Comparison of ENCODE assay signal across 25 cellular contexts in genomic region chr16:57791156-57791902, GRCh38. TPM values are rescaled to one million over a fixed set of nuclear protein-coding genes. Genes with fewer than 3 reads are reported as not detected.
DNase-seq lines count a peak whose midpoint lies in the region; ATAC-seq, FAIRE-seq and TF ChIP-seq lines count a peak whose summit lies in the region.
"Had no signal": no experiment of that assay in that cellular context is flagged by ENCODE, and none has a peak within 500 bp of the region (broad histone marks: within the 10 kb centered on the region; RNA-seq: fewer than 3 reads in every experiment).

No MANE protein-coding gene starts in this region.

- H3K36me3 Mint-ChIP-seq in osteocyte (ENCODE audit: unreplicated experiment) = peaks cover 32% of the 10 kb centered on the region
- H3K36me3 Mint-ChIP-seq in Caco-2 (ENCODE audit: insufficient read depth, unreplicated experiment) = peaks cover 47% of the 10 kb centered on the region
- H3K36me3 Mint-ChIP-seq: CD4-positive, CD25-positive, alpha-beta regulatory T cell; IgD-negative memory B cell; stimulated activated effector memory CD8-positive, alpha-beta T cell treated with anti-CD3 and anti-CD28 coated beads, Interleukin-12 subunit alpha, Interleukin-12 subunit beta, amount 100 ng/mL, for 72 hours had no signal

- H3K27ac ChIP-seq in BLaER1 treated with 17β-estradiol and CSF1 and Interleukin-3, amounts not matched to agents 10 nM and 100 nM = peak overlapping the region in 6 of 11 experiments; percentile 4 to 29 (median 20); a peak in 7 of 22 replicates
- H3K27ac ChIP-seq: GM23248, Peyer's patch had no signal

- H3K9ac ChIP-seq in BLaER1 treated with 17β-estradiol and CSF1 and Interleukin-3, amounts not matched to agents 10 nM and 100 nM = peak overlapping the region in 2 of 11 experiments; percentile 36 to 61; a peak in 4 of 22 replicates
- H3K9ac ChIP-seq: GM23248 had no signal

- peaks cover 36% of the 10 kb centered on the region for H3K4me1 Mint-ChIP-seq in osteocyte (ENCODE audit: unreplicated experiment)
- peaks cover 6% of the 10 kb centered on the region for H3K4me1 Mint-ChIP-seq in Caco-2 (ENCODE audit: low read depth, unreplicated experiment)
- H3K4me1 Mint-ChIP-seq: CD4-positive, CD25-positive, alpha-beta regulatory T cell had no signal

- POLR2A ChIA-PET in Caco-2 (lab: Charles Lee) = no interaction called here

- H3K9me3 Mint-ChIP-seq in osteocyte (ENCODE audit: unreplicated experiment) (no peaks in the 10 kb centered on the region), Caco-2 (ENCODE audit: unreplicated experiment) (no peaks in the 10 kb centered on the region)
- H3K9me3 Mint-ChIP-seq: CD4-positive, CD25-positive, alpha-beta regulatory T cell; central memory CD8-positive, alpha-beta T cell; effector memory CD8-positive, alpha-beta T cell; IgD-negative memory B cell; nephron; stimulated activated effector memory CD8-positive, alpha-beta T cell treated with anti-CD3 and anti-CD28 coated beads, Interleukin-12 subunit alpha, Interleukin-12 subunit beta, amount 100 ng/mL, for 72 hours had no signal

- H3K4me3 Mint-ChIP-seq in osteocyte (ENCODE audit: unreplicated experiment) (no peak overlapping the region), Caco-2 (ENCODE audit: unreplicated experiment) (no peak overlapping the region)
- H3K4me3 Mint-ChIP-seq: CD4-positive, CD25-positive, alpha-beta regulatory T cell; central memory CD8-positive, alpha-beta T cell; effector memory CD8-positive, alpha-beta T cell; IgD-negative memory B cell; stimulated activated effector memory CD8-positive, alpha-beta T cell treated with anti-CD3 and anti-CD28 coated beads, Interleukin-12 subunit alpha, Interleukin-12 subunit beta, amount 100 ng/mL, for 72 hours had no signal

- H3K9me3 ChIP-seq in BLaER1 treated with 17β-estradiol and CSF1 and Interleukin-3, amounts not matched to agents 10 nM and 100 nM (replicated peaks in 1 of 11) = no peaks in the 10 kb centered on the region
- no peaks in the 10 kb centered on the region for H3K9me3 ChIP-seq in Caco-2
- H3K9me3 ChIP-seq: Peyer's patch had no signal

- H3K4me1 ChIP-seq in BLaER1 treated with 17β-estradiol and CSF1 and Interleukin-3, amounts not matched to agents 10 nM and 100 nM = peaks cover 26 to 38% (median 32%) of the 10 kb centered on the region in 10 experiments
- peaks cover 19% of the 10 kb centered on the region for H3K4me1 ChIP-seq in Caco-2
- H3K4me1 ChIP-seq: Peyer's patch had no signal

- TF ChIP-seq CTCF in osteocyte (IDR thresholded peaks at IDR 0.05) (no peak), Caco-2 (IDR thresholded peaks at IDR 0.05; ENCODE audit: insufficient read depth in 1 of 2, low read depth in 1 of 2, low read length in 1 of 2, severe bottlenecking in 1 of 2, unreplicated experiment in 1 of 2) (no peak)

- H3K27ac Mint-ChIP-seq in osteocyte (ENCODE audit: unreplicated experiment) (peak overlapping the region; percentile 41), Caco-2 (ENCODE audit: unreplicated experiment) (no peak overlapping the region)
- H3K27ac Mint-ChIP-seq: CD4-positive, CD25-positive, alpha-beta regulatory T cell; effector memory CD8-positive, alpha-beta T cell; IgD-negative memory B cell; nephron; progenitor cell of endocrine pancreas; stimulated activated effector memory CD8-positive, alpha-beta T cell treated with anti-CD3 and anti-CD28 coated beads, Interleukin-12 subunit alpha, Interleukin-12 subunit beta, amount 100 ng/mL, for 72 hours had no signal

- H3K4me3 ChIP-seq in BLaER1 treated with 17β-estradiol and CSF1 and Interleukin-3, amounts not matched to agents 10 nM and 100 nM = peak overlapping the region in 1 of 10 experiments; percentile 20; a peak in 1 of 20 replicates
- no peak overlapping the region for H3K4me3 ChIP-seq in Caco-2 (ENCODE audit: low read depth, low read length)
- H3K4me3 ChIP-seq: GM23248, Peyer's patch had no signal

- CTCF ChIA-PET in Caco-2 (lab: Charles Lee) = interaction anchor here (0.7 kb wide), 1 partner anchor 72 kb away, joined by 3 read pairs; no protein-coding TSS in a partner anchor

- no peaks in the 10 kb centered on the region for H3K27me3 ChIP-seq in BLaER1 treated with 17β-estradiol and CSF1 and Interleukin-3, amounts not matched to agents 10 nM and 100 nM
- no peaks in the 10 kb centered on the region for H3K27me3 ChIP-seq in Caco-2 (replicated peaks; ENCODE audit: control insufficient read depth, insufficient read depth, low read length)
- H3K27me3 ChIP-seq: Peyer's patch had no signal

- H3K27me3 Mint-ChIP-seq in osteocyte (ENCODE audit: unreplicated experiment) (no peaks in the 10 kb centered on the region), Caco-2 (ENCODE audit: insufficient read depth, unreplicated experiment) (no peaks in the 10 kb centered on the region)
- H3K27me3 Mint-ChIP-seq: central memory CD8-positive, alpha-beta T cell; effector memory CD8-positive, alpha-beta T cell; progenitor cell of endocrine pancreas had no signal

- H3K4me2 ChIP-seq in BLaER1 treated with 17β-estradiol and CSF1 and Interleukin-3, amounts not matched to agents 10 nM and 100 nM = peak overlapping the region; percentile 62 to 95 (median 81)

- no TSS peak for BruUV-seq in Caco-2 (replicated peaks; lab: Mats Ljungman, UMichigan)

- intact Hi-C loops in left cardiac atrium (cut with DNase I) (no loop called here), Caco-2 (cut with micrococcal nuclease; ENCODE audit: unreplicated experiment) (no loop called here)

- ATAC-seq in left cardiac atrium = peak; percentile 38 to 55
- ATAC-seq: effector memory CD8-positive, alpha-beta T cell; stimulated activated effector memory CD8-positive, alpha-beta T cell treated with anti-CD3 and anti-CD28 coated beads, Interleukin-12 subunit alpha, Interleukin-12 subunit beta, amount 100 ng/mL, for 72 hours had no signal

- H3K36me3 ChIP-seq in BLaER1 treated with 17β-estradiol and CSF1 and Interleukin-3, amounts not matched to agents 10 nM and 100 nM = peaks cover 0 to 100% (median 22%) of the 10 kb centered on the region in 11 experiments; a peak in 15 of 22 replicates
- H3K36me3 ChIP-seq in Caco-2 (ENCODE audit: control insufficient read depth, insufficient read depth, low read length) = no peaks in the 10 kb centered on the region; the same call in none of the 2 replicates

- H4K20me1 ChIP-seq in BLaER1 treated with 17β-estradiol and CSF1 and Interleukin-3, amounts not matched to agents 10 nM and 100 nM = peaks cover 0 to 84% (median 7%) of the 10 kb centered on the region in 11 experiments; a peak in 9 of 22 replicates

- DNase-seq in MV-4-11 (lab: John Stamatoyannopoulos, UW) (peak; percentile 42), left cardiac atrium (no peak), osteocyte (ENCODE audit: extremely low spot score, unreplicated experiment) (no peak), NCI-H2107 (lab: John Stamatoyannopoulos, UW) (no peak), GM19239 (ENCODE audit: insufficient read length, low spot score) (no peak), Caco-2 (no peak)
- DNase-seq in stimulated activated CD8-positive, alpha-beta memory T cell treated with anti-CD3 and anti-CD28 coated beads, Interleukin-4, amount 100 ng/mL, for 48 hours = no peak
- DNase-seq: ACHN; activated CD4-positive, alpha-beta T cell treated with anti-CD3 and anti-CD28 coated beads for 48 hours; activated CD8-positive, alpha-beta memory T cell treated with anti-CD3 and anti-CD28 coated beads, Interleukin-2, amount 50 U/mL, for 48 hours; activated effector memory CD4-positive, alpha-beta T cell treated with anti-CD3 and anti-CD28 coated beads, Interleukin-2, amount 50 U/mL, for 16 hours; CD4-positive, CD25-positive, alpha-beta regulatory T cell; effector memory CD8-positive, alpha-beta T cell; GM23248; head of caudate nucleus; Peyer's patch; stimulated activated CD4-positive, alpha-beta T cell treated with anti-CD3 and anti-CD28 coated beads, Interleukin-12 subunit alpha, Interleukin-12 subunit beta, amount 100 ng/mL, for 4 hours; SW 1271 had no signal

- FAIRE-seq in GM19239 (lab: Jason Lieb, UNC) = no peak
- FAIRE-seq: TTC549 had no signal

RNA-seq across cellular contexts. Expression of gene KIFC3, which starts 11.0 kb away (rescaled TPM):
- 10 to 100 TPM; 37.1 to 55.4 TPM for total RNA-seq in left cardiac atrium
- 191 and 196 TPM in 2 replicates for total RNA-seq in osteocyte
- total RNA-seq in Caco-2 (2022) = 103 and 108 TPM in 2 replicates

RNA-seq across cellular contexts. Expression of gene KATNB1, which starts 55.8 kb away (rescaled TPM):
- total RNA-seq in left cardiac atrium (10 to 100 TPM; 11.2 to 11.7 TPM), osteocyte (14.2 and 15.9 TPM in 2 replicates), Caco-2 (2022) (31.8 and 32.4 TPM in 2 replicates)
